7 cellular contexts compared by ENCODE assay signal in genomic region chr22:33018232-33018864, GRCh38. TPM values are rescaled to one million over a fixed set of nuclear protein-coding genes. Genes with fewer than 3 reads are reported as not detected.
DNase-seq lines count a peak whose midpoint lies in the region; ATAC-seq and TF ChIP-seq lines count a peak whose summit lies in the region.

No MANE protein-coding gene starts in this region.

- H3K4me3 Mint-ChIP-seq in WTC11, result no peak overlapping the region
- H3K4me3 Mint-ChIP-seq in endodermal cell, result no peak overlapping the region

- H3K4me1 ChIP-seq in endodermal cell (ENCODE audit: control insufficient read depth, insufficient read depth, low read length) (no peaks in the 10 kb centered on the region), mesendoderm (ENCODE audit: control insufficient read depth, low read depth, low read length) (no peaks in the 10 kb centered on the region), suprapubic skin (no peaks in the 10 kb centered on the region)

- H3K9ac ChIP-seq in endodermal cell (ENCODE audit: extremely low read depth, low read length, poor library complexity, severe bottlenecking) (no peak overlapping the region), mesendoderm (ENCODE audit: low read length) (no peak overlapping the region)

- no peaks in the 10 kb centered on the region for H3K27me3 ChIP-seq in endodermal cell (ENCODE audit: control insufficient read depth, insufficient read depth, low read length, poor library complexity, severe bottlenecking)
- no peaks in the 10 kb centered on the region for H3K27me3 ChIP-seq in mesendoderm (ENCODE audit: insufficient read depth, low read length, poor library complexity)
- no peaks in the 10 kb centered on the region for H3K27me3 ChIP-seq in suprapubic skin

- 50 to 81% methylated on average over 3 to 7 of the region's 7 CpGs for WGBS in endodermal cell (ENCODE audit: insufficient coverage in 1 of 2, insufficient read length in 1 of 2), 2 experiments
- WGBS in mesendoderm (ENCODE audit: extremely low coverage, insufficient coverage, low lambda C conversion rate), result no CpG with 5 or more reads among the region's 7 CpGs
- 45% methylated on average over 7 of the region's 7 CpGs for WGBS in suprapubic skin

- no peaks in the 10 kb centered on the region for H3K9me3 ChIP-seq in endodermal cell (ENCODE audit: control insufficient read depth, low read length)
- H3K9me3 ChIP-seq in suprapubic skin, result no peaks in the 10 kb centered on the region

- H3K4me3 ChIP-seq in endodermal cell (ENCODE audit: low read length), result no peak overlapping the region
- no peak overlapping the region for H3K4me3 ChIP-seq in mesendoderm (ENCODE audit: low read length)
- H3K4me3 ChIP-seq in suprapubic skin, result no peak overlapping the region

- no peak overlapping the region for H3K18ac ChIP-seq in mesendoderm (ENCODE audit: low read length)

- H3K27ac Mint-ChIP-seq in WTC11 (no peak overlapping the region), endodermal cell (no peak overlapping the region)

- no peak overlapping the region for H3K4me2 ChIP-seq in mesendoderm (ENCODE audit: low read length)

- H3K27me3 Mint-ChIP-seq in WTC11 (ENCODE audit: low read depth) (no peaks in the 10 kb centered on the region), endodermal cell (ENCODE audit: insufficient read depth) (no peaks in the 10 kb centered on the region)

- ATAC-seq in WTC11, result peak; percentile 97

- POLR2A ChIA-PET in WTC11 (lab: Charles Lee), result no interaction called here

- H3K9me3 Mint-ChIP-seq in WTC11 (no peaks in the 10 kb centered on the region), endodermal cell (no peaks in the 10 kb centered on the region)

- H3K4me1 Mint-ChIP-seq in WTC11 (peaks cover 13% of the 10 kb centered on the region), endodermal cell (peaks cover 5% of the 10 kb centered on the region)

- H4K8ac ChIP-seq in mesendoderm (ENCODE audit: low read depth, low read length), result no peak overlapping the region

- no peak for TF ChIP-seq POLR2A in suprapubic skin (IDR thresholded peaks at IDR 0.05)

- CTCF ChIA-PET in WTC11 (lab: Charles Lee), result interaction anchor here (0.6 to 3.6 kb wide), 49 partner anchors 10 to 575 kb away, joined by 3 to 82 read pairs (median 5); partner anchors contain the start of gene SYN3

- no peak overlapping the region for H2BK5ac ChIP-seq in mesendoderm (ENCODE audit: low read length)

- H3K79me2 ChIP-seq in mesendoderm (ENCODE audit: control insufficient read depth, insufficient read depth, low read length), result no peaks in the 10 kb centered on the region

- H2AK5ac ChIP-seq in mesendoderm (ENCODE audit: low read length), result peak overlapping the region; percentile 16

- peak overlapping the region; percentile 11 for H3K56ac ChIP-seq in mesendoderm (ENCODE audit: low read length)

- no peak overlapping the region for H2BK120ac ChIP-seq in mesendoderm (ENCODE audit: low read depth, low read length)

- H3K36me3 Mint-ChIP-seq in WTC11 (no peaks in the 10 kb centered on the region), endodermal cell (ENCODE audit: low read depth) (no peaks in the 10 kb centered on the region)

- no peak for TF ChIP-seq EP300 in suprapubic skin (IDR thresholded peaks at IDR 0.05)

- H2BK15ac ChIP-seq in mesendoderm (replicated peaks; ENCODE audit: low read depth), result no peak overlapping the region

- H4K5ac ChIP-seq in mesendoderm (ENCODE audit: low read length), result no peak overlapping the region

- peak; percentile 20 for TF ChIP-seq CTCF in GM12801 (IDR thresholded peaks at IDR 0.05; ENCODE audit: extremely low read depth, insufficient read length)
- TF ChIP-seq CTCF in WTC11 (IDR thresholded peaks at IDR 0.05), result peak; percentile 83
- peak; percentile 97 for TF ChIP-seq CTCF in endodermal cell (conservative IDR thresholded peaks at IDR 0.05)
- TF ChIP-seq CTCF in suprapubic skin (IDR thresholded peaks at IDR 0.05), result peak; percentile 77 to 82

- no peaks in the 10 kb centered on the region for H3K79me1 ChIP-seq in mesendoderm (ENCODE audit: low read length)

- H3K36me3 ChIP-seq in endodermal cell (ENCODE audit: control insufficient read depth, insufficient read depth, low read length) (no peaks in the 10 kb centered on the region), mesendoderm (ENCODE audit: control insufficient read depth, insufficient read depth, low read length) (no peaks in the 10 kb centered on the region), suprapubic skin (no peaks in the 10 kb centered on the region)

- H3K4ac ChIP-seq in mesendoderm (ENCODE audit: low read depth, low read length), result no peak overlapping the region

- no peak overlapping the region for H3K23ac ChIP-seq in mesendoderm (ENCODE audit: low read length)

- DNase-seq in M059J (ENCODE audit: low read depth), result peak; percentile 46
- peak; percentile 87 for DNase-seq in WTC11 (ENCODE audit: low spot score)
- peak; percentile 95 for DNase-seq in endodermal cell
- DNase-seq in mesendoderm, result peak; percentile 70
- no peak for DNase-seq in suprapubic skin (ENCODE audit: low spot score in 2 of 2)
- DNase-seq in central memory CD4-positive, alpha-beta T cell, result no peak

- no peak overlapping the region for H3K27ac ChIP-seq in endodermal cell (ENCODE audit: low read depth, low read length)
- H3K27ac ChIP-seq in mesendoderm (ENCODE audit: low read depth, low read length), result no peak overlapping the region
- no peak overlapping the region for H3K27ac ChIP-seq in suprapubic skin

TF ChIP-seq in WTC11, 78 proteins besides CTCF, POLR2A, EP300 and RAD21 (continues in another document):
- TF ChIP-seq PRDM15 (CRISPR knock-in tag; IDR thresholded peaks at IDR 0.05) (no peak), TP53 (CRISPR knock-in tag; IDR thresholded peaks at IDR 0.05) (no peak), SP1 (CRISPR knock-in tag; conservative IDR thresholded peaks at IDR 0.05) (no peak), E2F5 (CRISPR knock-in tag; IDR thresholded peaks at IDR 0.05) (no peak), ZMAT4 (CRISPR knock-in tag; IDR thresholded peaks at IDR 0.05) (no peak), ZNF416 (CRISPR knock-in tag; IDR thresholded peaks at IDR 0.05) (no peak), ZNF232 (CRISPR knock-in tag; IDR thresholded peaks at IDR 0.05) (no peak), ZSCAN18 (CRISPR knock-in tag; IDR thresholded peaks at IDR 0.05) (no peak)

RNA-seq across cellular contexts. Expression of gene SYN3, which starts 39.8 kb away (rescaled TPM):
- total RNA-seq in M059J (2014; rRNA removed; shearing (Covaris generic)), result not detected in 2 replicates
- total RNA-seq in WTC11 (2021) (17.9 to 21.8 TPM (median 18.9 TPM) in 3 replicates), endodermal cell (1 to 10 TPM; 4.2 to 4.5 TPM), suprapubic skin (1 to 10 TPM in 2 of 4 donors, under 1 TPM in 1, not detected in 1; 0.72 to 7.1 (median 4.4) TPM)
- 2.6 TPM for polyA plus RNA-seq in endodermal cell (2013, experiment 1 of 2)
- polyA plus RNA-seq in endodermal cell (2013, experiment 2 of 2), result 2.3 TPM
- 2.6 TPM for polyA plus RNA-seq in mesendoderm (2013, experiment 1 of 2)
- 3.0 TPM for polyA plus RNA-seq in mesendoderm (2013, experiment 2 of 2)

Comparison
In these comparisons a context has a peak if more than half of its experiments do, and no peak if none do; other contexts are left out.
1. CTCF ChIP-seq: peak in every context shown above with its lines; median percentile 97 in endodermal cell; 83 in WTC11; 80 in suprapubic skin; 20 in GM12801.
2. DNase-seq: peak in M059J (single experiment), WTC11 (single experiment), endodermal cell (single experiment) and mesendoderm (single experiment); none in suprapubic skin (0 of 2) and central memory CD4-positive, alpha-beta T cell (single experiment).